In the genomic region with DNA sequence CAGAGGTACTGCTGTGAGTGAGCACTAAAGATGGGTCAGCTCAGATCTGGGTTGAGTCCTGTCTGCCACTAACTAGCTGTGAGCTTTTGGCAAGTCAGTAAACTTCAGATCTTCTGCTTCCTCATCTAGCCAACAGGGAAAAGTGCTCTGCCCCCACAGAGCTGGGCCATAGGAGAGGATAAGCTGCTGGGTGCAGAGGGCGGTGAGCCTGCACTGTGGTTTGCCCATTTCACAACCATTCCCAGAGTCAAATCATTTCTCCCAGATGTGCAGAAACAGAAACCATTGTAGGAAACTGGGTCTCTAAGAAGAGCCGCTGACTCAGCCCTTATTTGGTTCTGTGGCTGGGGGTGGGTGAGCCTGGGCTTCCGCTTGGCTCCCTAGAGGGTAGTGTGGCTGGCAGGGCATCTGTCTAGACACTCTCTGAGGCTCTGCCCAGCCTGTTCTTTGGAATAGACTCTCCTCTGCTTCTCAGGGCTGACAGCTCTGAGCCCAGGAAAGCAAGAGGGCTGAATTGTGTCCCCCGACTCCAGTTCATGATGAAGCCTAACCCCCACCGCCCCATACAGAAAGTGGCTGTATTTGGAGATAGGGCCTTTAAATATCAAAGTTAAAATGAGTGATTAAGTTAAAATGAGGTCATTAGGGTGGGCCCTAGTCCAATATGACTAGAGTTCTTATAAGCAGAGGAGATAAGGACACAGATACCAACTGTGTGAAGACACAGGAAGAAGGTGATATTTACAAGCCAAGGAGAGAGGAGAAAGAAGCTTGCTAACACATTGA, we compare ENCODE assay signal across 8 cellular contexts. TPM values are rescaled to one million over a fixed set of nuclear protein-coding genes. Genes with fewer than 3 reads are reported as not detected.
DNase-seq lines count a peak whose midpoint lies in the region; ATAC-seq and TF ChIP-seq lines count a peak whose summit lies in the region.

No MANE protein-coding gene starts in this region.

- no peak overlapping the region for H3K27ac Mint-ChIP-seq in central memory CD8-positive, alpha-beta T cell (ENCODE audit: low read depth)
- peak overlapping the region in 1 of 2 donors; percentile 29 for H3K27ac Mint-ChIP-seq in natural killer cell

- H3K27me3 ChIP-seq in SJCRH30, result no peaks in the 10 kb centered on the region

- H3K27ac ChIP-seq in SJCRH30, result no peak overlapping the region

- H3K9me3 Mint-ChIP-seq in central memory CD8-positive, alpha-beta T cell, result peaks cover 5% of the 10 kb centered on the region
- H3K9me3 Mint-ChIP-seq in natural killer cell, result no peaks in the 10 kb centered on the region

- no peaks in the 10 kb centered on the region for H3K4me1 ChIP-seq in SJCRH30

- intact Hi-C loops in natural killer cell (cut with micrococcal nuclease), result no loop called here

- H3K9me3 ChIP-seq in SJCRH30 (replicated peaks), result no peaks in the 10 kb centered on the region

- ATAC-seq in HG02763 (IDR thresholded peaks at IDR 0.05; ENCODE audit: unreplicated experiment), result peak; percentile 97
- ATAC-seq in central memory CD8-positive, alpha-beta T cell (replicated peaks; ENCODE audit: extremely low read depth, poor library complexity, severe bottlenecking), result peak; percentile 64
- peak; percentile 64 to 95 (median 66) for ATAC-seq in natural killer cell

- DNase-seq in activated T-cell treated with anti-CD3 and anti-CD28 coated beads for 48 hours (ENCODE audit: low read depth) (peak; percentile 31), activated T-cell treated with anti-CD3 and anti-CD28 coated beads for 4 hours (no peak), NOMO-1 (lab: John Stamatoyannopoulos, UW; ENCODE audit: unreplicated experiment in 2 of 2) (peak; percentile 91 to 93), natural killer cell (no peak), NCI-H2171 treated with DMSO at 0.1 percent for 48 hours (lab: John Stamatoyannopoulos, UW) (no peak), SJCRH30 (no peak)
- DNase-seq in central memory CD8-positive, alpha-beta T cell (ENCODE audit: low spot score in 2 of 2), result no peak

- no peak overlapping the region for H3K4me3 ChIP-seq in SJCRH30

- no peaks in the 10 kb centered on the region for H3K36me3 ChIP-seq in SJCRH30

- H3K4me3 Mint-ChIP-seq in central memory CD8-positive, alpha-beta T cell, result no peak overlapping the region
- peak overlapping the region; percentile 28 for H3K4me3 Mint-ChIP-seq in natural killer cell

- TF ChIP-seq CTCF in natural killer cell (IDR thresholded peaks at IDR 0.05), result no peak

- H3K27me3 Mint-ChIP-seq in central memory CD8-positive, alpha-beta T cell, result peaks cover 26% of the 10 kb centered on the region
- H3K27me3 Mint-ChIP-seq in natural killer cell (ENCODE audit: low read depth in 2 of 2), result peaks cover 10 to 20% of the 10 kb centered on the region in 2 donors

- peaks cover 4% of the 10 kb centered on the region for H3K36me3 Mint-ChIP-seq in central memory CD8-positive, alpha-beta T cell (ENCODE audit: insufficient read depth)
- H3K36me3 Mint-ChIP-seq in natural killer cell, result peaks cover 4% of the 10 kb centered on the region

- H3K4me1 Mint-ChIP-seq in central memory CD8-positive, alpha-beta T cell, result no peaks in the 10 kb centered on the region
- peaks cover 12 to 15% of the 10 kb centered on the region in 2 donors for H3K4me1 Mint-ChIP-seq in natural killer cell

RNA-seq across cellular contexts. Expression of a gene that starts 29.5 kb away (rescaled TPM):
- total RNA-seq in natural killer cell, result under 1 TPM in 2 of 3 donors, not detected in 1; 0.21 to 0.40 TPM
- not detected in 2 replicates for total RNA-seq in SJCRH30 (2014; rRNA removed; shearing (Covaris generic))

RNA-seq across cellular contexts. Expression of a gene that starts 50.3 kb away (rescaled TPM):
- total RNA-seq in natural killer cell, result 1 to 10 TPM; 1.7 to 8.4 (median 3.5) TPM
- not detected in 2 replicates for total RNA-seq in SJCRH30 (2014; rRNA removed; shearing (Covaris generic))

Comparison
In these comparisons a context has a peak if more than half of its experiments do, and no peak if none do; other contexts are left out.
1. DNase-seq: peak in activated T-cell treated with anti-CD3 and anti-CD28 coated beads for 48 hours (single experiment) and NOMO-1 (2 of 2); none in activated T-cell treated with anti-CD3 and anti-CD28 coated beads for 4 hours (single experiment), central memory CD8-positive, alpha-beta T cell (0 of 2), natural killer cell (single experiment), NCI-H2171 treated with DMSO at 0.1 percent for 48 hours (single experiment) and SJCRH30 (0 of 2).
2. Peak in every context shown above with its lines, with median percentiles within 50 percentile points of each other: ATAC-seq.